ENCODE assay signal across 14 cellular contexts in the genomic region with DNA sequence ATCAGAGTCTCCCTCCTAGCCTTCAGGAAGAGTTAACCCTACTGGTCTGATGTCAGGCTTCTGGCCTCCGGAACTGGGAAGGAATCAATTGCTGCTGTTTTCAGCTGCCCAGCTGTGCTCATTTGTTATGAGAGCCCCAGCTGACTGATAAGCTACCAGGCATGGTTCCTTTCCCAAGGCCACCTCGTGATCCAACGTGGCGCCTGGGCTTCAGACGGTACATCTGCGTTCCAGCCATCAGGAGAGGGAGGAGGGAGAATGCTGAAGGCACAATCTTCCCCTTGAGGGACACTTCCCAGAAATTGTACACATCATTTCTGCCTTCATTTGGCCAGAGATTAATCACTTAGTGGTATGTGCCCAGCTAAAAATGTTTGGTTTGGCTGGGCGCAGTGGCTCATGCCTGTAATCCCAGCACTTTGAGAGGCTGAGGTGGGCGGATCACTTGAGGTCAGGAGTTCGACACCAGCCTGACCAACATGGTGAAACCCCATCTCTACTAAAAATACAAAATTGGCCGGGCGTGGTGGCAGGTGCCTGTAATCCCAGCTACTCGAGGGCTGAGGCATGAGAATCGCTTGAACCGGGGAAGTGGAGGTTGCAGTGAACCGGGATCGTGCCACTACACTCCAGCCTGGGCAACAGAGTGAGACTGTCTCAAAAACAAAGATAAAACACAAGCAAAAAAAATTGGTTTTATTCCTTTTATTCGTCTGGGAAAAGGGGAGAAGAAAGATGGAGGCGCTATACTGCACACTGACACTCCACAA. TPM values are rescaled to one million over a fixed set of nuclear protein-coding genes. Genes with fewer than 3 reads are reported as not detected.
DNase-seq lines count a peak whose midpoint lies in the region; ATAC-seq, FAIRE-seq and TF ChIP-seq lines count a peak whose summit lies in the region.
"Had no signal": no experiment of that assay in that cellular context is flagged by ENCODE, and none has a peak within 500 bp of the region (broad histone marks: within the 10 kb centered on the region; RNA-seq: fewer than 3 reads in every experiment).

No MANE protein-coding gene starts in this region.

- no peak overlapping the region for H3K4me2 ChIP-seq in endothelial cell of umbilical vein (ENCODE audit: insufficient read depth, low read length)

- ATAC-seq in HG02588 (IDR thresholded peaks at IDR 0.05; ENCODE audit: unreplicated experiment) (no peak), HG03045 (IDR thresholded peaks at IDR 0.05; ENCODE audit: unreplicated experiment) (no peak)
- ATAC-seq: activated T-cell treated with anti-CD3 and anti-CD28 coated beads, Interleukin-2, amount 50 U/mL, for 4 hours had no signal

- no peak overlapping the region for H3K4me3 ChIP-seq in endothelial cell of umbilical vein (replicated peaks in 1 of 3; ENCODE audit: insufficient read depth in 1 of 3, low read depth in 1 of 3, low read length in 3 of 3)
- H3K4me3 ChIP-seq in uterus: no peak overlapping the region
- H3K4me3 ChIP-seq: cardiac muscle cell had no signal

- H3K9me3 Mint-ChIP-seq in mesothelial cell of epicardium: no peaks in the 10 kb centered on the region
- H3K9me3 Mint-ChIP-seq: activated T-cell treated with anti-CD3 and anti-CD28 coated beads, Interleukin-2, amount 50 U/mL, for 4 hours had no signal

- peak overlapping the region; percentile 21 for H3K27ac Mint-ChIP-seq in mesothelial cell of epicardium

- POLR2A ChIA-PET in endothelial cell of umbilical vein (lab: Charles Lee): no interaction called here

- H3K9me3 ChIP-seq in endothelial cell of umbilical vein (replicated peaks; ENCODE audit: control insufficient read depth, insufficient read depth, low read length): no peaks in the 10 kb centered on the region
- no peaks in the 10 kb centered on the region for H3K9me3 ChIP-seq in uterus

- no peaks in the 10 kb centered on the region for H4K20me1 ChIP-seq in endothelial cell of umbilical vein (replicated peaks; ENCODE audit: control insufficient read depth, extremely low read depth, insufficient read depth, low read length)

- intact Hi-C loops in endothelial cell of umbilical vein (cut with micrococcal nuclease): no loop called here
- intact Hi-C loops in uterus (cut with DNase I; ENCODE audit: low total_unique reads): no loop called here

- no peaks in the 10 kb centered on the region for H3K79me2 ChIP-seq in endothelial cell of umbilical vein (ENCODE audit: control insufficient read depth, insufficient read depth, low read length)

- TSS peak; percentile 6 for BruUV-seq in endothelial cell of umbilical vein (replicated peaks; lab: Mats Ljungman, UMichigan)

- FAIRE-seq in endothelial cell of umbilical vein (lab: Jason Lieb, UNC): peak; percentile 65

- no peaks in the 10 kb centered on the region for H3K9me1 ChIP-seq in endothelial cell of umbilical vein (replicated peaks; ENCODE audit: control insufficient read depth, extremely low read depth, insufficient read depth, low read length)

- dilution Hi-C loops in endothelial cell of umbilical vein (cut with MboI; ENCODE audit: extremely low pct_ligation_motif_present, low sequenced_read_pairs): no loop called here

- no peak overlapping the region for H3K9ac ChIP-seq in endothelial cell of umbilical vein (replicated peaks; ENCODE audit: extremely low read depth, insufficient read depth, low read length)

- peak; percentile 38 for DNase-seq in activated CD8-positive, alpha-beta memory T cell treated with anti-CD3 and anti-CD28 coated beads, Interleukin-2, amount 50 U/mL, for 48 hours
- no peak for DNase-seq in activated CD8-positive, alpha-beta memory T cell treated with anti-CD3 and anti-CD28 coated beads, Interleukin-2, amount 50 U/mL, for 4 hours
- DNase-seq in endothelial cell of umbilical vein (ENCODE audit: low read depth, low spot score) (peak; percentile 64), mesothelial cell of epicardium (ENCODE audit: low spot score in 2 of 2, unreplicated experiment in 2 of 2) (no peak), uterus (no peak), activated T-cell treated with anti-CD3 and anti-CD28 coated beads for 4 hours (no peak)
- DNase-seq: activated T-cell treated with anti-CD3 and anti-CD28 coated beads, Interleukin-2, amount 50 U/mL, for 4 hours; DND-41; NCI-H1048; NCI-H510A treated with DMSO at 0.1 percent for 48 hours; WERI-Rb-1 had no signal

- H3K4me1 ChIP-seq in endothelial cell of umbilical vein (ENCODE audit: control insufficient read depth, extremely low read depth, insufficient read depth, low read length) (peaks cover 43% of the 10 kb centered on the region), uterus (peaks cover 0 to 4% of the 10 kb centered on the region in 2 donors)

- CTCF ChIA-PET in endothelial cell of umbilical vein (lab: Charles Lee): interaction anchor here (0.8 to 5.1 kb wide), 4 partner anchors 8 to 85 kb away, joined by 3 to 30 read pairs (median 4); no protein-coding TSS in a partner anchor

- no peak for TF ChIP-seq CTCF in endothelial cell of umbilical vein (IDR thresholded peaks at IDR 0.05; ENCODE audit: extremely low read depth in 1 of 2, insufficient read depth in 1 of 2, low read depth in 1 of 2, low read length in 2 of 2)
- TF ChIP-seq CTCF in mesothelial cell of epicardium (IDR thresholded peaks at IDR 0.05; ENCODE audit: unreplicated experiment): no peak
- TF ChIP-seq CTCF in uterus (IDR thresholded peaks at IDR 0.05): no peak

- H3K27me3 ChIP-seq in endothelial cell of umbilical vein (ENCODE audit: control insufficient read depth in 2 of 2, insufficient read depth in 2 of 2, low read length in 2 of 2): no peaks in the 10 kb centered on the region
- no peaks in the 10 kb centered on the region for H3K27me3 ChIP-seq in uterus
- H3K27me3 ChIP-seq: cardiac muscle cell had no signal

- peaks cover 24% of the 10 kb centered on the region for H3K4me1 Mint-ChIP-seq in mesothelial cell of epicardium

- no peak overlapping the region for H3K4me3 Mint-ChIP-seq in mesothelial cell of epicardium
- H3K4me3 Mint-ChIP-seq: activated T-cell treated with anti-CD3 and anti-CD28 coated beads, Interleukin-2, amount 50 U/mL, for 4 hours had no signal

- peaks cover 9% of the 10 kb centered on the region for H3K27me3 Mint-ChIP-seq in mesothelial cell of epicardium (ENCODE audit: low read depth)

- no peak overlapping the region for H3K27ac ChIP-seq in endothelial cell of umbilical vein (ENCODE audit: insufficient read depth, low read depth, low read length)
- H3K27ac ChIP-seq in uterus: peak overlapping the region; percentile 98
- H3K27ac ChIP-seq: cardiac muscle cell, WERI-Rb-1 had no signal

- no peaks in the 10 kb centered on the region for H3K36me3 Mint-ChIP-seq in mesothelial cell of epicardium

- peak overlapping the region; percentile 1 for H2AFZ ChIP-seq in endothelial cell of umbilical vein (ENCODE audit: low read depth, low read length)

- no peaks in the 10 kb centered on the region for H3K36me3 ChIP-seq in endothelial cell of umbilical vein (ENCODE audit: control insufficient read depth in 2 of 2, extremely low read depth in 1 of 2, insufficient read depth in 2 of 2, low read length in 2 of 2)
- no peaks in the 10 kb centered on the region for H3K36me3 ChIP-seq in uterus
- H3K36me3 ChIP-seq: cardiac muscle cell, WERI-Rb-1 had no signal

- TF ChIP-seq POLR2A in endothelial cell of umbilical vein (IDR thresholded peaks at IDR 0.05; ENCODE audit: low read depth, low read length) (no peak), uterus (IDR thresholded peaks at IDR 0.05) (no peak)

TF ChIP-seq in endothelial cell of umbilical vein, 7 proteins besides CTCF, POLR2A, EP300 and RAD21:
- TF ChIP-seq POLR2AphosphoS5 (IDR thresholded peaks at IDR 0.05; ENCODE audit: insufficient read depth, low read depth, low read length): no peak
- TF ChIP-seq MAX (IDR thresholded peaks at IDR 0.05; ENCODE audit: insufficient read depth, insufficient read length): peak; percentile 36

RNA-seq across cellular contexts. Expression of gene ARMC9, which starts 10.5 kb away (rescaled TPM):
- total RNA-seq in endothelial cell of umbilical vein (19.3 and 24.2 TPM in 2 replicates), mesothelial cell of epicardium (49.8 to 52.3 TPM (median 51.6 TPM) in 3 replicates), uterus (10 to 100 TPM; 16.8 to 47.6 (median 39.3) TPM)
- polyA plus RNA-seq in endothelial cell of umbilical vein: 13.7 and 16.4 TPM in 2 replicates
- 17.0 and 19.5 TPM in 2 replicates for polyA plus RNA-seq in endothelial cell of umbilical vein (2011; cell fraction: cytosol; rRNA removed)
- 24.7 and 27.7 TPM in 2 replicates for polyA plus RNA-seq in endothelial cell of umbilical vein (2011; cell fraction: nucleus; rRNA removed)
- 19.3 TPM in 2 replicates for polyA plus RNA-seq in endothelial cell of umbilical vein (2012)
- polyA minus RNA-seq in endothelial cell of umbilical vein: 37.6 and 53.8 TPM in 2 replicates
- polyA minus RNA-seq in endothelial cell of umbilical vein (2011; cell fraction: cytosol; rRNA and poly(A)+ RNA removed): 6.8 TPM
- 33.1 and 44.2 TPM in 2 replicates for polyA minus RNA-seq in endothelial cell of umbilical vein (2011; cell fraction: nucleus; rRNA and poly(A)+ RNA removed)

Comparison
In these comparisons a context has a peak if more than half of its experiments do, and no peak if none do; other contexts are left out.
1. DNase-seq: peak in activated CD8-positive, alpha-beta memory T cell treated with anti-CD3 and anti-CD28 coated beads, Interleukin-2, amount 50 U/mL, for 48 hours (single experiment) and endothelial cell of umbilical vein (single experiment); none in activated CD8-positive, alpha-beta memory T cell treated with anti-CD3 and anti-CD28 coated beads, Interleukin-2, amount 50 U/mL, for 4 hours (single experiment), mesothelial cell of epicardium (0 of 2), uterus (0 of 2) and activated T-cell treated with anti-CD3 and anti-CD28 coated beads for 4 hours (single experiment).